Comparison of ENCODE assay signal across 7 cellular contexts in genomic region chr2:199697469-199697868, GRCh38.
"Had no signal": no experiment of that assay in that cellular context is flagged by ENCODE, and none has a peak within 500 bp of the region (broad histone marks: within the 10 kb centered on the region; RNA-seq: fewer than 3 reads in every experiment).

No MANE protein-coding gene starts in this region.

- H3K36me3 ChIP-seq: HAP-1 had no signal

- ATAC-seq: HCT116, HepG2 had no signal

- H3K4me3 ChIP-seq: GM23248, HAP-1 had no signal

- H3K9me3 ChIP-seq: HAP-1 had no signal

- DNase-seq: GM23248, GOT3, H7, HFFc6 had no signal
